ENCODE assay signal across 28 cellular contexts in the genomic region with DNA sequence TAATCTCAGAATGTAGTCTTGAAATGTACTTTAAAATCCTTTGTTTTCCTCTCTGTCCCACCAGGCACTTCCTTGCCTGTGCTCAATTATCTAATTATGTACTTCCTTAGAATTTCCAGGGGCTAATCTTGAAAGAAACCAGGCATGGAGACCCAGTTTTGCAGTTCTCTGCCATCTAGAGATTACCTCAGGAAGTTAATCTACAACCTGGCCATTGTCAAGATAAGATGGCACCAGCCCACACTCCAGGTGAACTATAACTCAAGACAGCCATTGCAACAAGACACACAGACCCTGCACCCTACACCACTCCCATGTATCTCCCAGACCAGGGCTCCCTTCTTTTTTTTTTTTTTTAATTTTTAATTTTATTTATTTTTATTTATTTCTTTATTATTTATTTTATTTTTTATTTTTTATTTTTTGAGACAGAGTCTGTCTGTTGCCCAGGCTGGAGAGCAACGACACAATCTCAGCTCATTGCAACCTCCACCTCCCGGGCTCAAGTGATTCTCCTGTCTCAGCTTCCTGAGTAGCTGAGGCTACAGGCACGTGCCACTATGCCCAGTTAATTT.
"Had no signal": no experiment of that assay in that cellular context is flagged by ENCODE, and none has a peak within 500 bp of the region (broad histone marks: within the 10 kb centered on the region; RNA-seq: fewer than 3 reads in every experiment).

No MANE protein-coding gene starts in this region.

- H3K4me3 Mint-ChIP-seq: activated B cell treated with CpG ODN at 0.5 μM for 24 hours; activated CD8-positive, alpha-beta T cell treated with anti-CD3 and anti-CD28 coated beads for 36 hours; activated naive CD8-positive, alpha-beta T cell treated with anti-CD3 and anti-CD28 coated beads, Interleukin-2, amount 50 U/mL, for 24 hours; activated T-cell treated with anti-CD3 and anti-CD28 coated beads, Interleukin-2, amount 50 U/mL, for 4 hours; activated T-helper 17 cell treated with anti-CD3 and anti-CD28 coated beads, Interleukin-2, amount 50 U/mL, for 72 hours; central memory CD8-positive, alpha-beta T cell; dendritic cell treated with granulocyte-macrophage colony-stimulating factor and Interleukin-4, amounts not matched to agents 40 ng/mL and 50 ng/mL, for 4 days; naive B cell; stimulated activated naive B cell treated with anti-CD40 and anti-IgM and Interleukin-4, amounts not matched to agents 10 μg/mL and 1 μg/mL and 100 μg/mL, for 72 hours; T-helper 1 cell treated with Interleukin-12 subunit alpha and Interleukin-12 subunit beta and Interleukin-4 antibody, amounts not matched to agents 30 μg/mL and 1 μg/mL, for 36 hours had no signal

- H3K9me3 ChIP-seq: ovary, prostate gland had no signal

- H3K27me3 Mint-ChIP-seq: activated B cell treated with CpG ODN at 0.5 μM for 24 hours; activated CD8-positive, alpha-beta T cell treated with anti-CD3 and anti-CD28 coated beads for 36 hours; activated naive CD8-positive, alpha-beta T cell treated with anti-CD3 and anti-CD28 coated beads, Interleukin-2, amount 50 U/mL, for 24 hours; activated T-helper 17 cell treated with anti-CD3 and anti-CD28 coated beads, Interleukin-2, amount 50 U/mL, for 72 hours; dendritic cell treated with granulocyte-macrophage colony-stimulating factor and Interleukin-4, amounts not matched to agents 40 ng/mL and 50 ng/mL, for 4 days; naive B cell; stimulated activated naive B cell treated with anti-CD40 and anti-IgM and Interleukin-4, amounts not matched to agents 10 μg/mL and 1 μg/mL and 100 μg/mL, for 72 hours had no signal

- H3K36me3 ChIP-seq: breast epithelium, ovary, prostate gland, suprapubic skin, tibial artery had no signal

- H3K4me1 ChIP-seq: breast epithelium, prostate gland, suprapubic skin, tibial artery had no signal

- H3K27ac Mint-ChIP-seq: activated B cell treated with CpG ODN at 0.5 μM for 24 hours; activated CD8-positive, alpha-beta T cell treated with anti-CD3 and anti-CD28 coated beads for 36 hours; activated naive CD8-positive, alpha-beta T cell treated with anti-CD3 and anti-CD28 coated beads, Interleukin-2, amount 50 U/mL, for 24 hours; activated T-helper 17 cell treated with anti-CD3 and anti-CD28 coated beads, Interleukin-2, amount 50 U/mL, for 72 hours; dendritic cell treated with granulocyte-macrophage colony-stimulating factor and Interleukin-4, amounts not matched to agents 40 ng/mL and 50 ng/mL, for 4 days; naive B cell; stimulated activated naive B cell treated with anti-CD40 and anti-IgM and Interleukin-4, amounts not matched to agents 10 μg/mL and 1 μg/mL and 100 μg/mL, for 72 hours; T-helper 1 cell treated with Interleukin-12 subunit alpha and Interleukin-12 subunit beta and Interleukin-4 antibody, amounts not matched to agents 30 μg/mL and 1 μg/mL, for 36 hours had no signal

- H3K27ac ChIP-seq: breast epithelium, ovary, prostate gland, suprapubic skin, tibial artery had no signal

- H3K4me1 Mint-ChIP-seq: activated B cell treated with CpG ODN at 0.5 μM for 24 hours; activated naive CD8-positive, alpha-beta T cell treated with anti-CD3 and anti-CD28 coated beads, Interleukin-2, amount 50 U/mL, for 24 hours; activated T-helper 17 cell treated with anti-CD3 and anti-CD28 coated beads, Interleukin-2, amount 50 U/mL, for 72 hours; central memory CD8-positive, alpha-beta T cell; naive B cell; stimulated activated naive B cell treated with anti-CD40 and anti-IgM and Interleukin-4, amounts not matched to agents 10 μg/mL and 1 μg/mL and 100 μg/mL, for 72 hours had no signal

- ATAC-seq: activated CD8-positive, alpha-beta T cell treated with anti-CD3 and anti-CD28 coated beads for 36 hours; activated naive CD8-positive, alpha-beta T cell treated with anti-CD3 and anti-CD28 coated beads, Interleukin-2, amount 50 U/mL, for 24 hours; activated T-cell treated with anti-CD3 and anti-CD28 coated beads, Interleukin-2, amount 50 U/mL, for 4 hours; activated T-helper 17 cell treated with anti-CD3 and anti-CD28 coated beads, Interleukin-2, amount 50 U/mL, for 72 hours; left ventricle myocardium superior; stimulated activated naive B cell treated with anti-CD40 and anti-IgM and Interleukin-4, amounts not matched to agents 10 μg/mL and 1 μg/mL and 100 μg/mL, for 72 hours had no signal

- H3K9me3 Mint-ChIP-seq: central memory CD8-positive, alpha-beta T cell had no signal

- H3K4me2 ChIP-seq: smooth muscle cell had no signal

- H3K4me3 ChIP-seq: breast epithelium, ovary, prostate gland, smooth muscle cell, suprapubic skin, tibial artery had no signal

- H3K27me3 ChIP-seq: breast epithelium, ovary, suprapubic skin, tibial artery had no signal

- DNase-seq: activated B cell treated with CpG ODN at 0.5 μM for 24 hours; activated CD4-positive, alpha-beta T cell treated with anti-CD3 and anti-CD28 coated beads, Interleukin-2, amount 50 U/mL, for 1 hour; activated CD8-positive, alpha-beta T cell treated with anti-CD3 and anti-CD28 coated beads for 36 hours; activated gamma-delta T cell treated with Interleukin-2 at 50 U/mL for 16 hours; activated naive CD4-positive, alpha-beta T cell treated with anti-CD3 and anti-CD28 coated beads, Interleukin-2, amount 50 U/mL, for 16 hours; activated naive CD8-positive, alpha-beta T cell treated with anti-CD3 and anti-CD28 coated beads, Interleukin-2, amount 50 U/mL, for 24 hours; activated T-cell treated with anti-CD3 and anti-CD28 coated beads, Interleukin-2, amount 50 U/mL, for 4 hours; amygdala; effector CD4-positive, alpha-beta T cell; islet precursor cell; left ventricle myocardium superior; naive B cell; ovary; retina; stimulated activated CD4-positive, alpha-beta T cell treated with anti-CD3 and anti-CD28 coated beads, Interleukin-1b, Interleukin-23, amount 100 ng/mL, for 48 hours; stimulated activated CD4-positive, alpha-beta T cell treated with anti-CD3 and anti-CD28 coated beads, Interleukin-4, amount 100 ng/mL, for 4 hours; stimulated activated CD8-positive, alpha-beta memory T cell treated with anti-CD3 and anti-CD28 coated beads, Interleukin-4, amount 100 ng/mL, for 48 hours; stimulated activated naive B cell treated with anti-CD40 and anti-IgM and Interleukin-4, amounts not matched to agents 10 μg/mL and 1 μg/mL and 100 μg/mL, for 72 hours; T-helper 9 cell; tibial artery had no signal
